In the genomic region with DNA sequence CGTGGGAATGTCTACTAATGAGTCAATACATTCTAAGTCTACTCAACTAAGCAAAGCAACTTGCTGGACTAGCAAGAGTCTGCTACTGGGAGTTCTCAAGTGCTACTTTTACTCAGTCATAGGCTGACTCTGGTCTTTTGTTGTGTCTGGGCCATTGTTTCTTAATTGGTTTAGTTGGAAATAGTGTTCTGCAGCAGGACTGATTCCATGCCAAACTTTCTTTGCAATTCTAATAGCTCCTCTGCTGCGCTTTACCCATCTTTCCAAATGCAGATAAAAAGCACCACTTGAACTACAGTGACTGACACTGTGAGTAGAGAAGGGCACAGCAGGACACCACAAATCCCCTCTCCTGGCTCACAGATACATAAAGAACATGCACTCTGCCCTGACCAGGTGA, we compare ENCODE assay signal across 21 cellular contexts.
DNase-seq lines count a peak whose midpoint lies in the region; ATAC-seq and TF ChIP-seq lines count a peak whose summit lies in the region.
"Had no signal": no experiment of that assay in that cellular context is flagged by ENCODE, and none has a peak within 500 bp of the region (broad histone marks: within the 10 kb centered on the region; RNA-seq: fewer than 3 reads in every experiment).

No MANE protein-coding gene starts in this region.

- intact Hi-C loops in left cardiac atrium (cut with DNase I) = no loop called here
- intact Hi-C loops in sigmoid colon (cut with DNase I) = no loop called here

- peak; percentile 50 to 74 for ATAC-seq in left cardiac atrium
- ATAC-seq in omental fat pad (ENCODE audit: low FRiP score) = no peak
- ATAC-seq in GM18868 (IDR thresholded peaks at IDR 0.05; ENCODE audit: unreplicated experiment) = no peak
- ATAC-seq: activated T-helper 17 cell treated with anti-CD3 and anti-CD28 coated beads, Interleukin-2, amount 50 U/mL, for 72 hours; right lobe of liver had no signal

- H3K36me3 ChIP-seq in sigmoid colon = peaks cover 0 to under 1% (median 0%) of the 10 kb centered on the region in 4 donors
- H3K36me3 ChIP-seq: adrenal gland, esophagus squamous epithelium, right lobe of liver had no signal

- TF ChIP-seq EP300 in sigmoid colon (IDR thresholded peaks at IDR 0.05) = no peak

- peaks cover 0 to 60% (median 42%) of the 10 kb centered on the region in 4 donors for H3K4me1 ChIP-seq in sigmoid colon
- H3K4me1 ChIP-seq: adrenal gland, esophagus squamous epithelium, right lobe of liver had no signal

- TF ChIP-seq CTCF in sigmoid colon (IDR thresholded peaks at IDR 0.05) = no peak
- TF ChIP-seq CTCF in omental fat pad (IDR thresholded peaks at IDR 0.05) = no peak

- WGBS in sigmoid colon, 2 donors = 90 to 95% methylated on average over 2 of the region's 2 CpGs

- no peaks in the 10 kb centered on the region for H3K27me3 ChIP-seq in sigmoid colon
- H3K27me3 ChIP-seq: adrenal gland, esophagus squamous epithelium, right lobe of liver had no signal

- TF ChIP-seq POLR2A in sigmoid colon (IDR thresholded peaks at IDR 0.05) = no peak

- peak overlapping the region in 3 of 4 donors; percentile 32 to 45 (median 40) for H3K27ac ChIP-seq in sigmoid colon
- H3K27ac ChIP-seq: adrenal gland, esophagus squamous epithelium, right lobe of liver had no signal

- peak; percentile 56 for DNase-seq in NCI-H748 (lab: John Stamatoyannopoulos, UW; ENCODE audit: unreplicated experiment)
- DNase-seq in NCI-H748 treated with DMSO at 0.1 percent for 48 hours (lab: John Stamatoyannopoulos, UW) = no peak
- peak; percentile 30 for DNase-seq in NCI-H2227 (lab: John Stamatoyannopoulos, UW; ENCODE audit: unreplicated experiment)
- DNase-seq in left cardiac atrium = no peak
- no peak for DNase-seq in sigmoid colon
- no peak for DNase-seq in EL
- DNase-seq in omental fat pad (ENCODE audit: low spot score) = no peak
- DNase-seq: activated CD4-positive, CD25-positive, alpha-beta regulatory T cell; activated CD8-positive, alpha-beta memory T cell treated with anti-CD3 and anti-CD28 coated beads for 24 hours; adrenal gland; caudate nucleus; CD4-positive, CD25-positive, alpha-beta regulatory T cell; DND-41; esophagus squamous epithelium; NCI-H2081 treated with DMSO at 0.1 percent for 48 hours; nucleus accumbens; right lobe of liver; SHP77; stimulated activated CD4-positive, alpha-beta T cell treated with anti-CD3 and anti-CD28 coated beads, Interleukin-2, amount 100 ng/mL, for 24 hours had no signal

- no peaks in the 10 kb centered on the region for H3K9me3 ChIP-seq in sigmoid colon
- H3K9me3 ChIP-seq: adrenal gland, esophagus squamous epithelium, right lobe of liver had no signal

- H3K4me3 ChIP-seq in sigmoid colon = no peak overlapping the region
- H3K4me3 ChIP-seq: adrenal gland, esophagus squamous epithelium, right lobe of liver had no signal

Comparison
In these comparisons a context has a peak if more than half of its experiments do, and no peak if none do; other contexts are left out.
1. DNase-seq: peak in NCI-H748 (single experiment) and NCI-H2227 (single experiment); none in NCI-H748 treated with DMSO at 0.1 percent for 48 hours (single experiment), left cardiac atrium (single experiment), sigmoid colon (single experiment), EL (single experiment) and omental fat pad (single experiment).
2. ATAC-seq: peak in left cardiac atrium (2 of 2); none in omental fat pad (single experiment) and GM18868 (single experiment).